ENCODE assay signal across 1 cellular context in genomic region chrX:45322382-45322781, GRCh38.
TF ChIP-seq lines count a peak whose summit lies in the region.

No MANE protein-coding gene starts in this region.

TF ChIP-seq in H1, 55 proteins besides CTCF, POLR2A, EP300 and RAD21 (continued from another document):
- TF ChIP-seq CHD7 (IDR thresholded peaks at IDR 0.05; ENCODE audit: insufficient replicate concordance, low read length): no peak
- TF ChIP-seq CHD2 (IDR thresholded peaks at IDR 0.05; ENCODE audit: low read length): no peak
